ENCODE assay signal across 11 cellular contexts in the genomic region with DNA sequence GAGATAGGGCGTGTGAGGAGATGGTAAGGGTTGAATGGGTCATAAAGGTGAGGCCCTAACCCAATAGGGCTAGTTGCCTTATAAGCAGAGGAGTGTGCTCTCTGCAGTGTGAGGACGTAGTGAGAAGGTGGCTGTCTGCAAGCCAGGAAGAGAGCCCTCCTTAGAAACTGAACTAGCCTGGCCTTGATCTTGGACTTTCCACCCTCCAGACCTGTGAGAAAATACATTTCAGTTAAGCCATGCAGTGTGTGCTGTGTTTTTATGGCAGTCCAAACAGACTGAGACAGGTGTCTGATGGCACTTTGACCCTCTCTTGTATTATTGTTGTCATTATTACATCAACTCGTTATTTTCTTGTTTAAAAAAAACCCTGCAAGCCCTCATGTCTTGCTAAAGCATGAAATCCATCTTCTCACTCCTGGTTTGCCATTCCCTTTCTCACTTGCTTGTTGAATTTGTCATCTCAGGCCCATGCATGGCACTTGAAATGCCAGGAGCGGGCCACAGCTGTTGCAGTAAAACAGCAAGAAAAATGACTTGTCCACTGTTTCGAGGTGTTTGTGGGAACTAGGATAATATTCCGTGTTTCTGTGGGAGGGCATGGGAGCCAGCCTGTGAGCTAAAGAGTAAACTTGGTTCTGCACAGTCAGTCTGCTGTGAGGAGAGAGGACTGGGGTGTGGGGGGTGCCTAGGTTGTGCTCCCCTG.
DNase-seq lines count a peak whose midpoint lies in the region; ATAC-seq and TF ChIP-seq lines count a peak whose summit lies in the region.
"Had no signal": no experiment of that assay in that cellular context is flagged by ENCODE, and none has a peak within 500 bp of the region (broad histone marks: within the 10 kb centered on the region; RNA-seq: fewer than 3 reads in every experiment).

No MANE protein-coding gene starts in this region.

- no peak overlapping the region for H3K27ac ChIP-seq in CD8-positive, alpha-beta memory T cell (ENCODE audit: low read depth, low read length)
- no peak overlapping the region for H3K27ac ChIP-seq in osteoblast (ENCODE audit: low read depth, low read length)
- H3K27ac ChIP-seq: brain microvascular endothelial cell, skin epidermis had no signal

- no peak overlapping the region for H2AFZ ChIP-seq in osteoblast (ENCODE audit: low read length)

- no peaks in the 10 kb centered on the region for H3K9me3 ChIP-seq in CD8-positive, alpha-beta memory T cell (ENCODE audit: low read length)
- no peaks in the 10 kb centered on the region for H3K9me3 ChIP-seq in osteoblast (ENCODE audit: low read depth, low read length)

- CTCF ChIA-PET in CD8-positive, alpha-beta memory T cell (lab: Charles Lee), result interaction anchor here (0.9 to 4.9 kb wide), 18 partner anchors 9 to 221 kb away, joined by 3 to 47 read pairs (median 5); a partner anchor contains a TSS

- no peak for TF ChIP-seq CTCF in osteoblast (IDR thresholded peaks at IDR 0.05; ENCODE audit: extremely low read depth, low read depth, low read length)

- H3K4me3 Mint-ChIP-seq in CD8-positive, alpha-beta memory T cell, result no peak overlapping the region
- no peak overlapping the region for H3K4me3 Mint-ChIP-seq in activated naive CD8-positive, alpha-beta T cell treated with anti-CD3 and anti-CD28 coated beads, Interleukin-2, amount 10 ng/mL, durations not matched to agents 7 days and 5 days
- H3K4me3 Mint-ChIP-seq: type B pancreatic cell had no signal

- H3K4me3 ChIP-seq in CD8-positive, alpha-beta memory T cell (ENCODE audit: low read length), result no peak overlapping the region
- no peak overlapping the region for H3K4me3 ChIP-seq in osteoblast (ENCODE audit: insufficient read depth, low read length)
- H3K4me3 ChIP-seq: skin epidermis had no signal

- peak overlapping the region in 5 of 8 donors; percentile 14 to 72 (median 60) for H3K27ac Mint-ChIP-seq in CD8-positive, alpha-beta memory T cell
- H3K27ac Mint-ChIP-seq in activated naive CD8-positive, alpha-beta T cell treated with anti-CD3 and anti-CD28 coated beads, Interleukin-2, amount 10 ng/mL, durations not matched to agents 7 days and 5 days, result no peak overlapping the region
- H3K27ac Mint-ChIP-seq: type B pancreatic cell had no signal

- POLR2A ChIA-PET in CD8-positive, alpha-beta memory T cell (lab: Charles Lee), result no interaction called here
- POLR2A ChIA-PET in activated naive CD8-positive, alpha-beta T cell treated with anti-CD3 and anti-CD28 coated beads, Interleukin-2, amount 10 ng/mL, durations not matched to agents 7 days and 5 days (lab: Charles Lee), result no interaction called here

- H3K9me3 Mint-ChIP-seq in CD8-positive, alpha-beta memory T cell, result no peaks in the 10 kb centered on the region
- no peaks in the 10 kb centered on the region for H3K9me3 Mint-ChIP-seq in activated naive CD8-positive, alpha-beta T cell treated with anti-CD3 and anti-CD28 coated beads, Interleukin-2, amount 10 ng/mL, durations not matched to agents 7 days and 5 days
- H3K9me3 Mint-ChIP-seq: type B pancreatic cell had no signal

- peaks cover 0 to 30% (median 11%) of the 10 kb centered on the region in 3 donors for H3K36me3 Mint-ChIP-seq in CD8-positive, alpha-beta memory T cell
- H3K36me3 Mint-ChIP-seq in activated naive CD8-positive, alpha-beta T cell treated with anti-CD3 and anti-CD28 coated beads, Interleukin-2, amount 10 ng/mL, durations not matched to agents 7 days and 5 days, result peaks cover 9% of the 10 kb centered on the region
- H3K36me3 Mint-ChIP-seq: type B pancreatic cell had no signal

- no peaks in the 10 kb centered on the region for H3K27me3 ChIP-seq in CD8-positive, alpha-beta memory T cell (ENCODE audit: insufficient read depth, low read length, poor library complexity, severe bottlenecking)
- H3K27me3 ChIP-seq in osteoblast (ENCODE audit: insufficient read depth, low read length), result peaks cover 9% of the 10 kb centered on the region
- H3K27me3 ChIP-seq: brain microvascular endothelial cell had no signal

- peaks cover 13 to 21% (median 20%) of the 10 kb centered on the region in 3 donors for H3K4me1 Mint-ChIP-seq in CD8-positive, alpha-beta memory T cell
- peaks cover 12% of the 10 kb centered on the region for H3K4me1 Mint-ChIP-seq in activated naive CD8-positive, alpha-beta T cell treated with anti-CD3 and anti-CD28 coated beads, Interleukin-2, amount 10 ng/mL, durations not matched to agents 7 days and 5 days

- ATAC-seq in activated naive CD8-positive, alpha-beta T cell treated with anti-CD3 and anti-CD28 coated beads, Interleukin-2, amount 10 ng/mL, durations not matched to agents 7 days and 5 days (ENCODE audit: low read depth), result no peak
- ATAC-seq in GM19395 (IDR thresholded peaks at IDR 0.05; ENCODE audit: unreplicated experiment), result no peak

- H3K27me3 Mint-ChIP-seq in CD8-positive, alpha-beta memory T cell, result peaks cover 0 to 7% of the 10 kb centered on the region in 2 donors
- H3K27me3 Mint-ChIP-seq in activated naive CD8-positive, alpha-beta T cell treated with anti-CD3 and anti-CD28 coated beads, Interleukin-2, amount 10 ng/mL, durations not matched to agents 7 days and 5 days, result peaks cover 6% of the 10 kb centered on the region

- H3K4me2 ChIP-seq in osteoblast (ENCODE audit: insufficient read depth, low read length), result no peak overlapping the region

- H4K20me1 ChIP-seq in osteoblast (ENCODE audit: insufficient read depth, low read length), result no peaks in the 10 kb centered on the region

- H3K79me2 ChIP-seq in osteoblast (ENCODE audit: insufficient read depth, low read length), result no peaks in the 10 kb centered on the region

- H3K4me1 ChIP-seq in CD8-positive, alpha-beta memory T cell (ENCODE audit: insufficient read depth, low read length), result peaks cover 10% of the 10 kb centered on the region
- H3K4me1 ChIP-seq in osteoblast (ENCODE audit: insufficient read depth, low read length), result peaks cover 2% of the 10 kb centered on the region

- DNase-seq in activated CD4-positive, CD25-positive, alpha-beta regulatory T cell treated with anti-CD3 and anti-CD28 coated beads, Interleukin-2, amount 50 U/mL, for 72 hours, result peak; percentile 27
- DNase-seq in activated CD4-positive, CD25-positive, alpha-beta regulatory T cell (lab: John Stamatoyannopoulos, UW), result no peak
- DNase-seq in CD8-positive, alpha-beta memory T cell, result peak in 1 of 5 donors; percentile 10
- DNase-seq in activated naive CD8-positive, alpha-beta T cell treated with anti-CD3 and anti-CD28 coated beads, Interleukin-2, amount 10 ng/mL, durations not matched to agents 7 days and 5 days, result peak; percentile 17
- DNase-seq in osteoblast (ENCODE audit: insufficient read length, low spot score, missing footprints) (peak; percentile 30), DMS79 (lab: John Stamatoyannopoulos, UW) (no peak), SHP77 (lab: John Stamatoyannopoulos, UW) (no peak)

- peaks cover 2% of the 10 kb centered on the region for H3K36me3 ChIP-seq in CD8-positive, alpha-beta memory T cell (ENCODE audit: insufficient read depth, low read length)
- H3K36me3 ChIP-seq in osteoblast (ENCODE audit: insufficient read depth, low read length), result no peaks in the 10 kb centered on the region
- H3K36me3 ChIP-seq: brain microvascular endothelial cell had no signal

Comparison
In these comparisons a context has a peak if more than half of its experiments do, and no peak if none do; other contexts are left out.
1. DNase-seq: peak in activated CD4-positive, CD25-positive, alpha-beta regulatory T cell treated with anti-CD3 and anti-CD28 coated beads, Interleukin-2, amount 50 U/mL, for 72 hours (single experiment), activated naive CD8-positive, alpha-beta T cell treated with anti-CD3 and anti-CD28 coated beads, Interleukin-2, amount 10 ng/mL, durations not matched to agents 7 days and 5 days (single experiment) and osteoblast (single experiment); none in activated CD4-positive, CD25-positive, alpha-beta regulatory T cell (0 of 4), DMS79 (single experiment) and SHP77 (0 of 2).